Comparison of ENCODE assay signal across 22 cellular contexts in genomic region chr1:3072948-3073519, GRCh38. TPM values are rescaled to one million over a fixed set of nuclear protein-coding genes. Genes with fewer than 3 reads are reported as not detected.
DNase-seq lines count a peak whose midpoint lies in the region; FAIRE-seq and TF ChIP-seq lines count a peak whose summit lies in the region.
"Had no signal": no experiment of that assay in that cellular context is flagged by ENCODE, and none has a peak within 500 bp of the region (broad histone marks: within the 10 kb centered on the region; RNA-seq: fewer than 3 reads in every experiment).

No MANE protein-coding gene starts in this region.

- H4K91ac ChIP-seq in trophoblast cell (ENCODE audit: low read depth, low read length) = no peak overlapping the region

- H3K18ac ChIP-seq in trophoblast cell (ENCODE audit: low read length) = no peak overlapping the region

- H2BK120ac ChIP-seq in trophoblast cell (ENCODE audit: insufficient read depth, low read length, poor library complexity) = no peak overlapping the region

- H3K9ac ChIP-seq in HUES48 (ENCODE audit: low read depth, low read length) = no peak overlapping the region
- no peak overlapping the region for H3K9ac ChIP-seq in iPS-18a (ENCODE audit: low read length)
- no peak overlapping the region for H3K9ac ChIP-seq in trophoblast cell (ENCODE audit: low read length)

- H3K27ac ChIP-seq in HUES48 (ENCODE audit: low read depth, low read length) (no peak overlapping the region), iPS-18a (ENCODE audit: low read length) (no peak overlapping the region), small intestine (ENCODE audit: low read depth in 1 of 2, low read length in 1 of 2) (peak overlapping the region; percentile 76 to 87), trophoblast cell (ENCODE audit: low read depth, low read length) (no peak overlapping the region)
- H3K27ac ChIP-seq: PC-9, SJSA1, spleen had no signal

- H2AFZ ChIP-seq in trophoblast cell (ENCODE audit: insufficient read depth, low read length, poor library complexity) = no peak overlapping the region
- H2AFZ ChIP-seq: PC-9 had no signal

- H3K4ac ChIP-seq in trophoblast cell (ENCODE audit: low read depth, low read length) = no peak overlapping the region

- no peaks in the 10 kb centered on the region for H3K79me2 ChIP-seq in trophoblast cell (ENCODE audit: control insufficient read depth, insufficient read depth, low read length, poor library complexity)

- WGBS in small intestine, 3 donors = 7 to 16% (median 14%) methylated on average over 23 to 24 of the region's 24 CpGs
- WGBS in trophoblast cell (ENCODE audit: extremely low coverage, insufficient coverage, insufficient read length) = no CpG with 5 or more reads among the region's 24 CpGs

- H3K4me3 ChIP-seq in HUES48 (ENCODE audit: low read depth, low read length) = peak overlapping the region; percentile 46; the same call in 1 of the 2 replicates
- H3K4me3 ChIP-seq in astrocyte of the spinal cord (ENCODE audit: low read depth, low read length) = peak overlapping the region; percentile 13
- peak overlapping the region; percentile 21 for H3K4me3 ChIP-seq in iPS-18a (ENCODE audit: low read length)
- peak overlapping the region in 1 of 2 donors; percentile 63 for H3K4me3 ChIP-seq in small intestine (ENCODE audit: low read depth in 1 of 2, low read length in 2 of 2)
- no peak overlapping the region for H3K4me3 ChIP-seq in trophoblast cell (ENCODE audit: low read depth, low read length)
- H3K4me3 ChIP-seq: PC-9, SJSA1 had no signal

- H3K23ac ChIP-seq in trophoblast cell (ENCODE audit: low read length) = no peak overlapping the region

- peak; percentile 4 for DNase-seq in astrocyte of the spinal cord (ENCODE audit: low read depth, low spot score)
- DNase-seq in small intestine = peak; percentile 42
- DNase-seq in DMS114 treated with DMSO at 0.1 percent for 48 hours (lab: John Stamatoyannopoulos, UW; ENCODE audit: unreplicated experiment) = no peak
- DNase-seq in ACHN = no peak
- no peak for DNase-seq in trophoblast cell
- DNase-seq in middle frontal gyrus (ENCODE audit: extremely low spot score, low spot score) = no peak
- DNase-seq: activated B cell treated with CpG ODN at 0.5 μM for 24 hours; activated CD8-positive, alpha-beta memory T cell treated with anti-CD3 and anti-CD28 coated beads for 24 hours; activated naive CD4-positive, alpha-beta T cell treated with anti-CD3 and anti-CD28 coated beads, Interleukin-2, amount 50 U/mL, for 16 hours; activated T-cell treated with anti-CD3 and anti-CD28 coated beads, Interleukin-2, amount 50 U/mL, for 48 hours; CD4-positive, CD25-positive, alpha-beta regulatory T cell; effector CD8-positive, alpha-beta T cell; esophagus squamous epithelium; HCEC 1CT; naive B cell; NCI-H1436 treated with DMSO at 0.1 percent for 48 hours; PC-9; spleen had no signal

- FAIRE-seq in small intestine (lab: Jason Lieb, UNC) = no peak
- FAIRE-seq: GM12892 had no signal

- H2BK12ac ChIP-seq in trophoblast cell (ENCODE audit: low read length) = no peak overlapping the region

- H4K8ac ChIP-seq in trophoblast cell (ENCODE audit: low read depth, low read length) = no peak overlapping the region

- H3K36me3 ChIP-seq in HUES48 (ENCODE audit: control insufficient read depth, insufficient read depth, low read length) (no peaks in the 10 kb centered on the region), iPS-18a (ENCODE audit: control insufficient read depth, low read depth, low read length) (no peaks in the 10 kb centered on the region), small intestine (ENCODE audit: control insufficient read depth in 2 of 2, insufficient read depth in 2 of 2, low read length in 2 of 2) (no peaks in the 10 kb centered on the region), trophoblast cell (ENCODE audit: control insufficient read depth in 1 of 2, insufficient read depth in 2 of 2, low read length in 2 of 2) (no peaks in the 10 kb centered on the region)
- H3K36me3 ChIP-seq: esophagus squamous epithelium, SJSA1, spleen had no signal

- H3K27me3 ChIP-seq in HUES48 (ENCODE audit: control insufficient read depth, insufficient read depth, low read length) (peaks cover 80% of the 10 kb centered on the region), iPS-18a (ENCODE audit: control insufficient read depth, insufficient read depth, low read length) (peaks cover 94% of the 10 kb centered on the region), small intestine (ENCODE audit: control insufficient read depth in 2 of 2, insufficient read depth in 2 of 2, low read length in 2 of 2) (peaks cover 0 to 16% of the 10 kb centered on the region in 2 donors), trophoblast cell (ENCODE audit: insufficient read depth, low read length) (peaks cover 70% of the 10 kb centered on the region)

- H3K4me1 ChIP-seq in HUES48 (ENCODE audit: control insufficient read depth, insufficient read depth, low read length) = peaks cover 30% of the 10 kb centered on the region
- H3K4me1 ChIP-seq in iPS-18a (ENCODE audit: control insufficient read depth, low read depth, low read length) = peaks cover 22% of the 10 kb centered on the region
- no peaks in the 10 kb centered on the region for H3K4me1 ChIP-seq in small intestine (ENCODE audit: control insufficient read depth in 2 of 2, insufficient read depth in 1 of 2, low read depth in 1 of 2, low read length in 1 of 2)
- peaks cover 3 to 7% of the 10 kb centered on the region in 2 experiments for H3K4me1 ChIP-seq in trophoblast cell (ENCODE audit: control insufficient read depth in 1 of 2, insufficient read depth in 2 of 2, low read length in 2 of 2)

- no peaks in the 10 kb centered on the region for H3K9me3 ChIP-seq in HUES48 (ENCODE audit: control insufficient read depth, insufficient read depth, low read length)
- H3K9me3 ChIP-seq in iPS-18a (ENCODE audit: control insufficient read depth, low read depth, low read length) = no peaks in the 10 kb centered on the region
- H3K9me3 ChIP-seq in small intestine (ENCODE audit: control insufficient read depth, low read depth) = no peaks in the 10 kb centered on the region
- H3K9me3 ChIP-seq in trophoblast cell (ENCODE audit: insufficient read depth, low read depth, low read length) = peaks cover 21% of the 10 kb centered on the region
- H3K9me3 ChIP-seq: esophagus squamous epithelium, spleen had no signal

- no peak overlapping the region for H3K14ac ChIP-seq in trophoblast cell (ENCODE audit: low read length)

- TF ChIP-seq CTCF in astrocyte of the spinal cord (IDR thresholded peaks at IDR 0.05; ENCODE audit: low read depth, low read length) = no peak

- H2AK5ac ChIP-seq in trophoblast cell (ENCODE audit: low read length) = no peak overlapping the region

- no peak overlapping the region for H2BK5ac ChIP-seq in trophoblast cell (ENCODE audit: low read depth, low read length, poor library complexity)

- in situ Hi-C loops in astrocyte of the spinal cord (cut with HindIII; ENCODE audit: low sequenced_read_pairs) (loop anchor here (25.0 kb wide), 1 partner anchor 339 kb away; no protein-coding TSS in a partner anchor), ACHN (cut with HindIII; ENCODE audit: low pct_ligation_motif_present, low pct_unique_long_range_greater_than_20kb, low sequenced_read_pairs) (no loop called here)

- no peaks in the 10 kb centered on the region for H3K79me1 ChIP-seq in trophoblast cell (ENCODE audit: low read length)

- no peak overlapping the region for H4K12ac ChIP-seq in trophoblast cell (ENCODE audit: low read depth, low read length)

- no peak overlapping the region for H3K4me2 ChIP-seq in trophoblast cell (ENCODE audit: low read length)
- H3K4me2 ChIP-seq: PC-9 had no signal

RNA-seq across cellular contexts. Expression of gene PRDM16, which starts 4.0 kb away (rescaled TPM):
- 10 to 100 TPM in 1 of 3 donors, 1 to 10 TPM in 2; 5.4 to 11.4 (median 6.0) TPM for polyA plus RNA-seq in small intestine
- polyA plus RNA-seq in trophoblast cell (2013) = 0.19 and 0.27 TPM in 2 replicates
- polyA plus RNA-seq: CD4-positive, CD25-positive, alpha-beta regulatory T cell had no signal

RNA-seq across cellular contexts. Expression of gene ACTRT2, which starts 51.8 kb away (rescaled TPM):
- polyA plus RNA-seq in small intestine = not detected
- polyA plus RNA-seq in trophoblast cell (2013) = not detected in 2 replicates
- polyA plus RNA-seq: CD4-positive, CD25-positive, alpha-beta regulatory T cell; spleen had no signal

Comparison
In these comparisons a context has a peak if more than half of its experiments do, and no peak if none do; other contexts are left out.
1. H3K27ac ChIP-seq: peak in small intestine (2 of 2); none in HUES48 (single experiment), iPS-18a (single experiment) and trophoblast cell (single experiment).
2. DNase-seq: peak in astrocyte of the spinal cord (single experiment) and small intestine (single experiment); none in DMS114 treated with DMSO at 0.1 percent for 48 hours (single experiment), ACHN (single experiment), trophoblast cell (0 of 2) and middle frontal gyrus (single experiment).